ENCODE assay signal across 28 cellular contexts in the genomic region with DNA sequence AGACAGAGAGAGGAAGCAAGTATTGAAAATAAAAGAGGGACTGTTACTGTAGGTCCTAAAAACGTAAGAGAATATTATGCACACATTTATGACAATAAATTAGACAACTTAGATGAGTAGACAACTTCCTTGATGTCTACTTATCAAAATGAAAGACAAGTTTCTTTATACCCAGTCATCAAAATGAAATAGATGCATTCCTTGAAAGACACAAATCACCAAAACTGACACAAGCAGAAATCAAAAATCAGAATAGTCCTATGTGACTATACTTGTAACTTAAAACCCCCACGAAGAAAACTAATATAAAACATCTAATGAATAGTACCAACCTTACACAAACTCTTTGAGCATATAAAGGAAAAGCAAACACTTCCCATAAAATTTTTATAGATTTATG.
"Had no signal": no experiment of that assay in that cellular context is flagged by ENCODE, and none has a peak within 500 bp of the region (broad histone marks: within the 10 kb centered on the region; RNA-seq: fewer than 3 reads in every experiment).

No MANE protein-coding gene starts in this region.

- H3K36me3 ChIP-seq: heart left ventricle, right atrium auricular region, thyroid gland, upper lobe of left lung, vagina had no signal

- H3K4me3 ChIP-seq: heart left ventricle, right atrium auricular region, thyroid gland, upper lobe of left lung, vagina had no signal

- DNase-seq: activated CD4-positive, alpha-beta T cell treated with anti-CD3 and anti-CD28 coated beads for 1 hour; activated CD4-positive, alpha-beta T cell treated with anti-CD3 and anti-CD28 coated beads, Interleukin-2, amount 10 ng/mL, durations not matched to agents 7 days and 5 days; activated CD8-positive, alpha-beta memory T cell treated with anti-CD3 and anti-CD28 coated beads, Interleukin-2, amount 10 ng/mL, durations not matched to agents 7 days and 5 days; activated CD8-positive, alpha-beta T cell treated with anti-CD3 and anti-CD28 coated beads, Interleukin-2, amount 10 ng/mL, durations not matched to agents 7 days and 5 days; activated effector memory CD4-positive, alpha-beta T cell treated with anti-CD3 and anti-CD28 coated beads, Interleukin-2, amount 50 U/mL, for 16 hours; activated naive CD4-positive, alpha-beta T cell treated with anti-CD3 and anti-CD28 coated beads, Interleukin-2, amount 10 ng/mL, durations not matched to agents 7 days and 5 days; amniotic stem cell; caudate nucleus; endodermal cell; foreskin fibroblast; heart left ventricle; hypothalamus; immature natural killer cell; kidney; left colon; naive B cell; occipital lobe; stimulated activated naive CD8-positive, alpha-beta T cell treated with anti-CD3 and anti-CD28 coated beads, Interleukin-15, amount 100 ng/mL, for 72 hours; substantia nigra; thyroid gland; upper lobe of left lung had no signal

- H3K27ac Mint-ChIP-seq: activated CD4-positive, alpha-beta T cell treated with anti-CD3 and anti-CD28 coated beads, Interleukin-2, amount 10 ng/mL, durations not matched to agents 7 days and 5 days; activated CD8-positive, alpha-beta memory T cell treated with anti-CD3 and anti-CD28 coated beads, Interleukin-2, amount 10 ng/mL, durations not matched to agents 7 days and 5 days; activated CD8-positive, alpha-beta T cell treated with anti-CD3 and anti-CD28 coated beads, Interleukin-2, amount 10 ng/mL, durations not matched to agents 7 days and 5 days; activated naive CD4-positive, alpha-beta T cell treated with anti-CD3 and anti-CD28 coated beads, Interleukin-2, amount 10 ng/mL, durations not matched to agents 7 days and 5 days; endodermal cell; mesothelial cell of epicardium; T-helper 1 cell treated with Interleukin-12 subunit alpha and Interleukin-12 subunit beta and Interleukin-4 antibody, amounts not matched to agents 30 μg/mL and 1 μg/mL, for 36 hours had no signal

- H3K36me3 Mint-ChIP-seq: immature natural killer cell had no signal

- H3K9me3 ChIP-seq: right atrium auricular region, thyroid gland, vagina had no signal

- H3K27ac ChIP-seq: heart left ventricle, right atrium auricular region, thyroid gland, upper lobe of left lung, vagina had no signal

- H3K27me3 ChIP-seq: heart left ventricle, right atrium auricular region, thyroid gland, upper lobe of left lung, vagina had no signal

- H3K27me3 Mint-ChIP-seq: activated CD4-positive, alpha-beta T cell treated with anti-CD3 and anti-CD28 coated beads, Interleukin-2, amount 10 ng/mL, durations not matched to agents 7 days and 5 days; activated CD8-positive, alpha-beta memory T cell treated with anti-CD3 and anti-CD28 coated beads, Interleukin-2, amount 10 ng/mL, durations not matched to agents 7 days and 5 days; activated naive CD4-positive, alpha-beta T cell treated with anti-CD3 and anti-CD28 coated beads, Interleukin-2, amount 10 ng/mL, durations not matched to agents 7 days and 5 days; dendritic cell treated with granulocyte-macrophage colony-stimulating factor and Interleukin-4, amounts not matched to agents 40 ng/mL and 50 ng/mL, for 4 days; naive B cell; stimulated activated naive CD8-positive, alpha-beta T cell treated with anti-CD3 and anti-CD28 coated beads, Interleukin-15, amount 100 ng/mL, for 72 hours had no signal

- ATAC-seq: activated CD8-positive, alpha-beta memory T cell treated with anti-CD3 and anti-CD28 coated beads, Interleukin-2, amount 10 ng/mL, durations not matched to agents 7 days and 5 days; activated CD8-positive, alpha-beta T cell treated with anti-CD3 and anti-CD28 coated beads, Interleukin-2, amount 10 ng/mL, durations not matched to agents 7 days and 5 days; esophagus mucosa; heart left ventricle; left colon; stimulated activated naive CD8-positive, alpha-beta T cell treated with anti-CD3 and anti-CD28 coated beads, Interleukin-15, amount 100 ng/mL, for 72 hours had no signal

- H3K4me3 Mint-ChIP-seq: activated CD4-positive, alpha-beta T cell treated with anti-CD3 and anti-CD28 coated beads, Interleukin-2, amount 10 ng/mL, durations not matched to agents 7 days and 5 days; activated CD8-positive, alpha-beta memory T cell treated with anti-CD3 and anti-CD28 coated beads, Interleukin-2, amount 10 ng/mL, durations not matched to agents 7 days and 5 days; activated CD8-positive, alpha-beta T cell treated with anti-CD3 and anti-CD28 coated beads, Interleukin-2, amount 10 ng/mL, durations not matched to agents 7 days and 5 days; activated naive CD4-positive, alpha-beta T cell treated with anti-CD3 and anti-CD28 coated beads, Interleukin-2, amount 10 ng/mL, durations not matched to agents 7 days and 5 days; dendritic cell treated with granulocyte-macrophage colony-stimulating factor and Interleukin-4, amounts not matched to agents 40 ng/mL and 50 ng/mL, for 4 days; endodermal cell; mesothelial cell of epicardium; naive B cell; neural crest cell; stimulated activated naive CD8-positive, alpha-beta T cell treated with anti-CD3 and anti-CD28 coated beads, Interleukin-15, amount 100 ng/mL, for 72 hours; T-helper 1 cell treated with Interleukin-12 subunit alpha and Interleukin-12 subunit beta and Interleukin-4 antibody, amounts not matched to agents 30 μg/mL and 1 μg/mL, for 36 hours had no signal
